In the genomic region with DNA sequence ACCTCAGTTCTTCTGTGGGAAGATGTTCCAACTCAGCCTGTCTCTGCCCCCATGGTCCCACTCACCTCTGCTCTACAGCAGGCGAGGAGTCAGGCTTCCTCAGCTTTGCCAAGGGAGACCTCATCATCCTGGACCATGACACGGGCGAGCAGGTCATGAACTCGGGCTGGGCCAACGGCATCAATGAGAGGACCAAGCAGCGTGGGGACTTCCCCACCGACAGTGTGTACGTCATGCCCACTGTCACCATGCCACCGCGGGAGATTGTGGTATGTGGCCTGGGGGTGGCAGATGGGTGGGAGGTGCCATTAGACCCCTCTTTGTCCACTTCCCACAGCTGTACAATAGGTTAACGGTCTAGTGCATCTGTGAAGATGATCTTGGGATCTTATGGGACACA, we compare ENCODE assay signal across 18 cellular contexts.
"Had no signal": no experiment of that assay in that cellular context is flagged by ENCODE, and none has a peak within 500 bp of the region (broad histone marks: within the 10 kb centered on the region; RNA-seq: fewer than 3 reads in every experiment).

No MANE protein-coding gene starts in this region.

- H3K27me3 Mint-ChIP-seq: activated naive CD8-positive, alpha-beta T cell; stimulated activated naive CD8-positive, alpha-beta T cell treated with anti-CD3 and anti-CD28 coated beads, Interleukin-15, Interleukin-2, amounts not matched to agents 100 ng/mL and 50 ng/mL, for 24 hours had no signal

- DNase-seq: activated CD4-positive, alpha-beta T cell treated with anti-CD3 and anti-CD28 coated beads for 4 hours; activated CD8-positive, alpha-beta memory T cell treated with anti-CD3 and anti-CD28 coated beads for 24 hours; anterior cingulate cortex; brain microvascular endothelial cell; effector CD8-positive, alpha-beta T cell; esophagus squamous epithelium; left ventricle myocardium inferior; mesenchymal stem cell; natural killer cell; nucleus accumbens; T-helper 1 cell had no signal

- H3K4me3 ChIP-seq: esophagus squamous epithelium, left ventricle myocardium inferior, prostate gland, uterus had no signal

- H3K27ac ChIP-seq: brain microvascular endothelial cell, esophagus squamous epithelium, left ventricle myocardium inferior, prostate gland, uterus had no signal

- H3K36me3 Mint-ChIP-seq: activated naive CD8-positive, alpha-beta T cell; natural killer cell had no signal

- H3K9me3 Mint-ChIP-seq: central memory CD8-positive, alpha-beta T cell; natural killer cell; stimulated activated naive CD8-positive, alpha-beta T cell treated with anti-CD3 and anti-CD28 coated beads, Interleukin-15, Interleukin-2, amounts not matched to agents 100 ng/mL and 50 ng/mL, for 24 hours had no signal

- H3K4me3 Mint-ChIP-seq: activated naive CD8-positive, alpha-beta T cell; central memory CD8-positive, alpha-beta T cell; natural killer cell; stimulated activated naive CD8-positive, alpha-beta T cell treated with anti-CD3 and anti-CD28 coated beads, Interleukin-15, Interleukin-2, amounts not matched to agents 100 ng/mL and 50 ng/mL, for 24 hours had no signal

- H3K4me1 Mint-ChIP-seq: natural killer cell had no signal

- ATAC-seq: right cardiac atrium, SK-N-SH treated with all-trans-retinoic acid at 6 μM for 48 hours had no signal

- H3K36me3 ChIP-seq: brain microvascular endothelial cell, esophagus squamous epithelium, left ventricle myocardium inferior, prostate gland, uterus had no signal

- H3K4me1 ChIP-seq: esophagus squamous epithelium, left ventricle myocardium inferior, prostate gland, uterus had no signal

- H3K27ac Mint-ChIP-seq: activated naive CD8-positive, alpha-beta T cell; natural killer cell had no signal

- H3K27me3 ChIP-seq: brain microvascular endothelial cell, esophagus squamous epithelium, uterus had no signal

- H3K9me3 ChIP-seq: esophagus squamous epithelium, left ventricle myocardium inferior, prostate gland, uterus had no signal
